In genomic region chrX:117834076-117834475, GRCh38 we compare ENCODE assay signal across 28 cellular contexts.
"Had no signal": no experiment of that assay in that cellular context is flagged by ENCODE, and none has a peak within 500 bp of the region (broad histone marks: within the 10 kb centered on the region; RNA-seq: fewer than 3 reads in every experiment).

No MANE protein-coding gene starts in this region.

- ATAC-seq: activated CD4-positive, CD25-positive, alpha-beta regulatory T cell treated with anti-CD3 and anti-CD28 coated beads, Interleukin-2, amount 50 U/mL, for 24 hours; activated CD8-positive, alpha-beta T cell treated with anti-CD3 and anti-CD28 coated beads for 36 hours; activated T-cell treated with anti-CD3 and anti-CD28 coated beads, Interleukin-2, amount 50 U/mL, for 4 hours; activated T-helper 17 cell treated with anti-CD3 and anti-CD28 coated beads, Interleukin-2, amount 50 U/mL, for 72 hours; effector memory CD8-positive, alpha-beta T cell; foreskin keratinocyte; gastrocnemius medialis; heart left ventricle; T-helper 17 cell had no signal

- DNase-seq: activated B cell treated with CpG ODN at 0.5 μM for 24 hours; activated CD4-positive, alpha-beta T cell treated with anti-CD3 and anti-CD28 coated beads for 48 hours; activated CD4-positive, alpha-beta T cell treated with anti-CD3 and anti-CD28 coated beads, Interleukin-2, amount 50 U/mL, for 1 hour; activated CD4-positive, alpha-beta T cell treated with anti-CD3 and anti-CD28 coated beads, Interleukin-2, amount 50 U/mL, for 48 hours; activated CD8-positive, alpha-beta memory T cell treated with anti-CD3 and anti-CD28 coated beads for 24 hours; activated CD8-positive, alpha-beta T cell treated with anti-CD3 and anti-CD28 coated beads for 36 hours; activated effector memory CD4-positive, alpha-beta T cell treated with Interleukin-2 at 50 U/mL for 16 hours; activated gamma-delta T cell treated with Interleukin-2 at 50 U/mL for 16 hours; activated naive CD4-positive, alpha-beta T cell treated with anti-CD3 and anti-CD28 coated beads, Interleukin-2, amount 50 U/mL, for 16 hours; activated naive CD4-positive, alpha-beta T cell treated with Interleukin-2 at 50 U/mL for 16 hours; activated T-cell treated with anti-CD3 and anti-CD28 coated beads, Interleukin-2, amount 50 U/mL, for 4 hours; amniotic stem cell; anterior cingulate cortex; brain microvascular endothelial cell; cortex of kidney; dermis blood vessel endothelial cell; effector CD4-positive, alpha-beta T cell; effector memory CD8-positive, alpha-beta T cell; erythroblast; foreskin keratinocyte; gastrocnemius medialis; glutamatergic neuron; heart left ventricle; T-helper 17 cell; T1000; WERI-Rb-1 had no signal
